7 cellular contexts compared by ENCODE assay signal in genomic region chr12:102334765-102335164, GRCh38.
"Had no signal": no experiment of that assay in that cellular context is flagged by ENCODE, and none has a peak within 500 bp of the region (broad histone marks: within the 10 kb centered on the region; RNA-seq: fewer than 3 reads in every experiment).

No MANE protein-coding gene starts in this region.

- ATAC-seq: GM12878 had no signal

- FAIRE-seq: G401.6, GM12878, GM12891, GM12892, GM18507, GM19239 had no signal

- DNase-seq: GF-D8 had no signal

- H3K4me3 ChIP-seq: GM12878 had no signal
